ENCODE assay signal across 2 cellular contexts in genomic region chr3:9899289-9899791, GRCh38.
TF ChIP-seq lines count a peak whose summit lies in the region.

No MANE protein-coding gene starts in this region.

TF ChIP-seq in A549, 52 proteins besides CTCF, POLR2A, EP300 and RAD21 (continued from another document):
- TF ChIP-seq CHD2 (IDR thresholded peaks at IDR 0.05; ENCODE audit: low read length, partially characterized antibody): no peak
- TF ChIP-seq TFCP2L1 (CRISPR knock-in tag; IDR thresholded peaks at IDR 0.05): no peak
- TF ChIP-seq EHMT2 (IDR thresholded peaks at IDR 0.05; ENCODE audit: low read depth): no peak
- TF ChIP-seq FOSB (CRISPR knock-in tag; IDR thresholded peaks at IDR 0.05): no peak
- TF ChIP-seq SMC3 (IDR thresholded peaks at IDR 0.05): no peak

TF ChIP-seq in HEK293, 187 proteins besides CTCF, POLR2A, EP300 and RAD21 (continued from another document and continues in another):
- TF ChIP-seq ZNF513 (tag by site-specific recombination; IDR thresholded peaks at IDR 0.05): no peak
- peak; percentile 60; the same call in 1 of the 2 replicates for TF ChIP-seq IKZF3 (tag by site-specific recombination; IDR thresholded peaks at IDR 0.05)
- TF ChIP-seq ZNF596 (tag by site-specific recombination; IDR thresholded peaks at IDR 0.05): no peak
- TF ChIP-seq ZNF366 (tag by site-specific recombination; conservative IDR thresholded peaks at IDR 0.05): peak; percentile 99
- TF ChIP-seq ZNF121 (tag by site-specific recombination; IDR thresholded peaks at IDR 0.05): no peak
- no peak for TF ChIP-seq AEBP2 (tag by site-specific recombination; IDR thresholded peaks at IDR 0.05; ENCODE audit: borderline replicate concordance)
- no peak for TF ChIP-seq ZNF223 (tag by site-specific recombination; IDR thresholded peaks at IDR 0.05)
- no peak for TF ChIP-seq HOXA7 (CRISPR knock-in tag; IDR thresholded peaks at IDR 0.05; ENCODE audit: borderline replicate concordance)
- no peak for TF ChIP-seq SP7 (tag by site-specific recombination; IDR thresholded peaks at IDR 0.05)
- no peak for TF ChIP-seq OVOL3 (tag by site-specific recombination; IDR thresholded peaks at IDR 0.05)
- no peak for TF ChIP-seq ZNF19 (tag by site-specific recombination; IDR thresholded peaks at IDR 0.05; ENCODE audit: low read depth)
- no peak for TF ChIP-seq ZBTB11 (tag by site-specific recombination; conservative IDR thresholded peaks at IDR 0.05; ENCODE audit: low read depth)
- TF ChIP-seq KLF16 (tag by site-specific recombination; IDR thresholded peaks at IDR 0.05): no peak
- peak; percentile 91 for TF ChIP-seq WT1 (tag by site-specific recombination; IDR thresholded peaks at IDR 0.05)
- no peak for TF ChIP-seq PBX3 (CRISPR knock-in tag; IDR thresholded peaks at IDR 0.05)
- no peak for TF ChIP-seq ZNF701 (tag by site-specific recombination; IDR thresholded peaks at IDR 0.05)
- TF ChIP-seq MYNN (tag by site-specific recombination; IDR thresholded peaks at IDR 0.05; ENCODE audit: borderline replicate concordance): no peak
- no peak for TF ChIP-seq ZNF350 (tag by site-specific recombination; IDR thresholded peaks at IDR 0.05)
- TF ChIP-seq GLI4 (tag by site-specific recombination; IDR thresholded peaks at IDR 0.05): no peak
- TF ChIP-seq REPIN1 (tag by site-specific recombination; IDR thresholded peaks at IDR 0.05; ENCODE audit: low read depth): no peak
- TF ChIP-seq ZSCAN4 (tag by site-specific recombination; IDR thresholded peaks at IDR 0.05): no peak
- TF ChIP-seq PRDM2 (tag by site-specific recombination; IDR thresholded peaks at IDR 0.05; ENCODE audit: borderline replicate concordance): no peak
- no peak for TF ChIP-seq ZNF354C (tag by site-specific recombination; IDR thresholded peaks at IDR 0.05; ENCODE audit: borderline replicate concordance, low read depth)
- TF ChIP-seq ZNF426 (tag by site-specific recombination; IDR thresholded peaks at IDR 0.05): no peak
- TF ChIP-seq ZNF398 (tag by site-specific recombination; IDR thresholded peaks at IDR 0.05): peak; percentile 53; the same call in 1 of the 2 replicates
- no peak for TF ChIP-seq ZSCAN30 (tag by site-specific recombination; IDR thresholded peaks at IDR 0.05)
- no peak for TF ChIP-seq KLF7 (tag by site-specific recombination; IDR thresholded peaks at IDR 0.05; ENCODE audit: borderline replicate concordance)
- TF ChIP-seq ZNF704 (tag by site-specific recombination; IDR thresholded peaks at IDR 0.05): no peak
- peak; percentile 54 for TF ChIP-seq OSR2 (tag by site-specific recombination; IDR thresholded peaks at IDR 0.05)
- peak; percentile 88 for TF ChIP-seq PRDM1 (tag by site-specific recombination; IDR thresholded peaks at IDR 0.05)
- TF ChIP-seq ZNF518A (tag by site-specific recombination; conservative IDR thresholded peaks at IDR 0.05; ENCODE audit: low read depth): no peak
